ENCODE assay signal across 15 cellular contexts in genomic region chr5:54603372-54603771, GRCh38.
"Had no signal": no experiment of that assay in that cellular context is flagged by ENCODE, and none has a peak within 500 bp of the region (broad histone marks: within the 10 kb centered on the region; RNA-seq: fewer than 3 reads in every experiment).

No MANE protein-coding gene starts in this region.

- H3K36me3 ChIP-seq: heart left ventricle, lower lobe of right lung, right lobe of liver had no signal

- DNase-seq: activated CD4-positive, alpha-beta T cell treated with anti-CD3 and anti-CD28 coated beads for 4 hours; activated CD8-positive, alpha-beta memory T cell treated with anti-CD3 and anti-CD28 coated beads, Interleukin-2, amount 50 U/mL, for 48 hours; activated CD8-positive, alpha-beta T cell treated with anti-CD3 and anti-CD28 coated beads, Interleukin-2, amount 10 ng/mL, durations not matched to agents 7 days and 5 days; caudate nucleus; dermis blood vessel endothelial cell; foreskin melanocyte; heart left ventricle; kidney; lower lobe of right lung; midbrain; naive B cell; right lobe of liver; stimulated activated CD4-positive, alpha-beta T cell treated with anti-CD3 and anti-CD28 coated beads, Interleukin-12 subunit alpha, Interleukin-12 subunit beta, amount 100 ng/mL, for 4 hours; stimulated activated CD4-positive, alpha-beta T cell treated with anti-CD3 and anti-CD28 coated beads, Interleukin-2, amount 100 ng/mL, for 48 hours; stimulated activated naive CD8-positive, alpha-beta T cell treated with anti-CD3 and anti-CD28 coated beads, Interleukin-15, Interleukin-2, amounts not matched to agents 100 U/mL and 50 U/mL, for 24 hours had no signal

- H3K4me3 ChIP-seq: heart left ventricle, lower lobe of right lung, right lobe of liver had no signal

- H3K27ac ChIP-seq: lower lobe of right lung, right lobe of liver had no signal

- H3K27me3 ChIP-seq: heart left ventricle, right lobe of liver had no signal

- ATAC-seq: activated CD8-positive, alpha-beta T cell treated with anti-CD3 and anti-CD28 coated beads, Interleukin-2, amount 10 ng/mL, durations not matched to agents 7 days and 5 days; lower lobe of right lung; right lobe of liver; stimulated activated naive CD8-positive, alpha-beta T cell treated with anti-CD3 and anti-CD28 coated beads, Interleukin-15, Interleukin-2, amounts not matched to agents 100 U/mL and 50 U/mL, for 24 hours had no signal

- H3K9me3 ChIP-seq: lower lobe of right lung, right lobe of liver had no signal
